ENCODE assay signal across 10 cellular contexts in the genomic region with DNA sequence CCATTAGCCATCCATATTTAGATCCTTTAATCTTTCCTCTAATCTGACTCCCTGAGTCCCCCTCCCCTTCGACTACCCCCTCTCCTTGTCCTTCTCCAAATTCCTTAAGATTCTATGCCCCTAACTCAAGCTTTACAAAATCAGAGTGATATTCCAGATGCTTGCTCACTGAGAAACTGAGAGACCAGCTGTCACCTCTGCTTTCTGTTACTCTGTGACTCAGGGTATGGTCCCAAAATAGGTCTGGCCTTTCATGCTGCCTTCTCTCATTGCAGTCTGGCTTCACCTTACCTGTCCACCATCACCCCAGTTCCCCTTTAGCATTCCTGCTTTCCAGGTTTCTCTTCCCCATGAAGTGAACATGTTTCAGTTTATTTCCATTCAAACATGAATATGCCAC.
DNase-seq lines count a peak whose midpoint lies in the region; ATAC-seq and TF ChIP-seq lines count a peak whose summit lies in the region.
"Had no signal": no experiment of that assay in that cellular context is flagged by ENCODE, and none has a peak within 500 bp of the region (broad histone marks: within the 10 kb centered on the region; RNA-seq: fewer than 3 reads in every experiment).

No MANE protein-coding gene starts in this region.

- DNase-seq in thyroid gland (no peak), osteocyte (ENCODE audit: extremely low spot score, unreplicated experiment) (no peak), NK-92 (lab: John Stamatoyannopoulos, UW; ENCODE audit: unreplicated experiment) (no peak)
- DNase-seq: activated effector memory CD4-positive, alpha-beta T cell treated with anti-CD3 and anti-CD28 coated beads, Interleukin-2, amount 50 U/mL, for 16 hours; HCEC 1CT; immature natural killer cell had no signal

- no peaks in the 10 kb centered on the region for H3K36me3 ChIP-seq in thyroid gland

- peak overlapping the region in 2 of 3 donors; percentile 14 to 20 for H3K27ac Mint-ChIP-seq in IgD-negative memory B cell
- peak overlapping the region; percentile 23 to 79 (median 62) for H3K27ac Mint-ChIP-seq in nephron
- no peak overlapping the region for H3K27ac Mint-ChIP-seq in osteocyte (ENCODE audit: unreplicated experiment)

- no peaks in the 10 kb centered on the region for H3K9me3 ChIP-seq in thyroid gland

- H3K4me3 Mint-ChIP-seq in IgD-negative memory B cell (peak overlapping the region in 2 of 4 donors; percentile 40 to 70), nephron (no peak overlapping the region), osteocyte (ENCODE audit: unreplicated experiment) (no peak overlapping the region)

- no peak overlapping the region for H3K4me3 ChIP-seq in thyroid gland (replicated peaks in 1 of 3)

- H3K27ac ChIP-seq in thyroid gland = no peak overlapping the region

- H3K4me1 ChIP-seq in thyroid gland = peaks cover 14 to 18% of the 10 kb centered on the region in 2 donors

- TF ChIP-seq CTCF in nephron (IDR thresholded peaks at IDR 0.05; ENCODE audit: unreplicated experiment in 3 of 3) (no peak), thyroid gland (IDR thresholded peaks at IDR 0.05) (no peak), osteocyte (IDR thresholded peaks at IDR 0.05) (no peak)

- peaks cover 0 to 2% (median 0%) of the 10 kb centered on the region in 3 donors for H3K9me3 Mint-ChIP-seq in IgD-negative memory B cell
- H3K9me3 Mint-ChIP-seq in nephron = peaks cover 2% of the 10 kb centered on the region
- no peaks in the 10 kb centered on the region for H3K9me3 Mint-ChIP-seq in osteocyte (ENCODE audit: unreplicated experiment)

- H3K36me3 Mint-ChIP-seq in IgD-negative memory B cell (no peaks in the 10 kb centered on the region), nephron (ENCODE audit: low read depth) (no peaks in the 10 kb centered on the region), osteocyte (ENCODE audit: unreplicated experiment) (no peaks in the 10 kb centered on the region)
- H3K36me3 Mint-ChIP-seq: immature natural killer cell had no signal

- H3K27me3 Mint-ChIP-seq in IgD-negative memory B cell = peaks cover 4% of the 10 kb centered on the region
- H3K27me3 Mint-ChIP-seq in nephron (ENCODE audit: low read depth) = no peaks in the 10 kb centered on the region
- peaks cover 7% of the 10 kb centered on the region for H3K27me3 Mint-ChIP-seq in osteocyte (ENCODE audit: unreplicated experiment)

- no peaks in the 10 kb centered on the region for H3K27me3 ChIP-seq in thyroid gland

- TF ChIP-seq POLR2A in thyroid gland (IDR thresholded peaks at IDR 0.05) = no peak

- ATAC-seq in GM19023 (IDR thresholded peaks at IDR 0.05; ENCODE audit: unreplicated experiment) (peak; percentile 38), GM21723 (IDR thresholded peaks at IDR 0.05; ENCODE audit: unreplicated experiment) (peak; percentile 65)

- intact Hi-C loops in thyroid gland (cut with DNase I) = no loop called here

- H3K4me1 Mint-ChIP-seq in IgD-negative memory B cell (peaks cover 29 to 38% (median 32%) of the 10 kb centered on the region in 3 donors), nephron (peaks cover 61% of the 10 kb centered on the region), osteocyte (ENCODE audit: unreplicated experiment) (peaks cover 22% of the 10 kb centered on the region)

- WGBS in thyroid gland, 2 donors = 76 to 80% methylated on average over 1 of the region's 1 CpG
